Comparison of ENCODE assay signal across 1 cellular context in genomic region chr6:118678866-118679265, GRCh38.
TF ChIP-seq lines count a peak whose summit lies in the region.

No MANE protein-coding gene starts in this region.

TF ChIP-seq in WTC11, 78 proteins besides CTCF, POLR2A, EP300 and RAD21:
- TF ChIP-seq, protein P1, sequence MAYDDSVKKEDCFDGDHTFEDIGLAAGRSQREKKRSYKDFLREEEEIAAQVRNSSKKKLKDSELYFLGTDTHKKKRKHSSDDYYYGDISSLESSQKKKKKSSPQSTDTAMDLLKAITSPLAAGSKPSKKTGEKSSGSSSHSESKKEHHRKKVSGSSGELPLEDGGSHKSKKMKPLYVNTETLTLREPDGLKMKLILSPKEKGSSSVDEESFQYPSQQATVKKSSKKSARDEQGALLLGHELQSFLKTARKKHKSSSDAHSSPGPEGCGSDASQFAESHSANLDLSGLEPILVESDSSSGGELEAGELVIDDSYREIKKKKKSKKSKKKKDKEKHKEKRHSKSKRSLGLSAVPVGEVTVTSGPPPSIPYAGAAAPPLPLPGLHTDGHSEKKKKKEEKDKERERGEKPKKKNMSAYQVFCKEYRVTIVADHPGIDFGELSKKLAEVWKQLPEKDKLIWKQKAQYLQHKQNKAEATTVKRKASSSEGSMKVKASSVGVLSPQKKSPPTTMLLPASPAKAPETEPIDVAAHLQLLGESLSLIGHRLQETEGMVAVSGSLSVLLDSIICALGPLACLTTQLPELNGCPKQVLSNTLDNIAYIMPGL (CRISPR knock-in tag; IDR thresholded peaks at IDR 0.05), result no peak
- no peak for TF ChIP-seq IRF2 (CRISPR knock-in tag; IDR thresholded peaks at IDR 0.05; ENCODE audit: borderline replicate concordance, low read depth)
- no peak for TF ChIP-seq ZNF416 (CRISPR knock-in tag; IDR thresholded peaks at IDR 0.05)
- no peak for TF ChIP-seq MXD4 (CRISPR knock-in tag; IDR thresholded peaks at IDR 0.05; ENCODE audit: borderline replicate concordance)
- TF ChIP-seq EMX1 (CRISPR knock-in tag; IDR thresholded peaks at IDR 0.05), result no peak
- no peak for TF ChIP-seq ESRRA (CRISPR knock-in tag; IDR thresholded peaks at IDR 0.05; ENCODE audit: borderline replicate concordance)
- no peak for TF ChIP-seq IRF1 (CRISPR knock-in tag; IDR thresholded peaks at IDR 0.05)
- TF ChIP-seq PREB (CRISPR knock-in tag; IDR thresholded peaks at IDR 0.05; ENCODE audit: borderline replicate concordance), result no peak
- TF ChIP-seq CDX4 (CRISPR knock-in tag; IDR thresholded peaks at IDR 0.05; ENCODE audit: borderline replicate concordance), result no peak
- TF ChIP-seq, protein P2, sequence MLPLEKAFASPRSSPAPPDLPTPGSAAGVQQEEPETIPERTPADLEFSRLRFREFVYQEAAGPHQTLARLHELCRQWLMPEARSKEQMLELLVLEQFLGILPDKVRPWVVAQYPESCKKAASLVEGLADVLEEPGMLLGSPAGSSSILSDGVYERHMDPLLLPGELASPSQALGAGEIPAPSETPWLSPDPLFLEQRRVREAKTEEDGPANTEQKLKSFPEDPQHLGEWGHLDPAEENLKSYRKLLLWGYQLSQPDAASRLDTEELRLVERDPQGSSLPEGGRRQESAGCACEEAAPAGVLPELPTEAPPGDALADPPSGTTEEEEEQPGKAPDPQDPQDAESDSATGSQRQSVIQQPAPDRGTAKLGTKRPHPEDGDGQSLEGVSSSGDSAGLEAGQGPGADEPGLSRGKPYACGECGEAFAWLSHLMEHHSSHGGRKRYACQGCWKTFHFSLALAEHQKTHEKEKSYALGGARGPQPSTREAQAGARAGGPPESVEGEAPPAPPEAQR (CRISPR knock-in tag; IDR thresholded peaks at IDR 0.05), result no peak
- TF ChIP-seq FOXJ3 (CRISPR knock-in tag; IDR thresholded peaks at IDR 0.05; ENCODE audit: borderline replicate concordance), result no peak
- TF ChIP-seq ZNF396 (CRISPR knock-in tag; IDR thresholded peaks at IDR 0.05; ENCODE audit: borderline replicate concordance), result no peak
- TF ChIP-seq, protein P3, sequence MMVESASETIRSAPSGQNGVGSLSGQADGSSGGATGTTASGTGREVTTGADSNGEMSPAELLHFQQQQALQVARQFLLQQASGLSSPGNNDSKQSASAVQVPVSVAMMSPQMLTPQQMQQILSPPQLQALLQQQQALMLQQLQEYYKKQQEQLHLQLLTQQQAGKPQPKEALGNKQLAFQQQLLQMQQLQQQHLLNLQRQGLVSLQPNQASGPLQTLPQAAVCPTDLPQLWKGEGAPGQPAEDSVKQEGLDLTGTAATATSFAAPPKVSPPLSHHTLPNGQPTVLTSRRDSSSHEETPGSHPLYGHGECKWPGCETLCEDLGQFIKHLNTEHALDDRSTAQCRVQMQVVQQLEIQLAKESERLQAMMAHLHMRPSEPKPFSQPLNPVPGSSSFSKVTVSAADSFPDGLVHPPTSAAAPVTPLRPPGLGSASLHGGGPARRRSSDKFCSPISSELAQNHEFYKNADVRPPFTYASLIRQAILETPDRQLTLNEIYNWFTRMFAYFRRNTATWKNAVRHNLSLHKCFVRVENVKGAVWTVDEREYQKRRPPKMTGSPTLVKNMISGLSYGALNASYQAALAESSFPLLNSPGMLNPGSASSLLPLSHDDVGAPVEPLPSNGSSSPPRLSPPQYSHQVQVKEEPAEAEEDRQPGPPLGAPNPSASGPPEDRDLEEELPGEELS (CRISPR knock-in tag; IDR thresholded peaks at IDR 0.05), result no peak
TF ChIP-seq in WTC11: peak in this region for 0.
